ENCODE assay signal across 8 cellular contexts in genomic region chr4:42282081-42282901, GRCh38.
DNase-seq lines count a peak whose midpoint lies in the region; ATAC-seq and TF ChIP-seq lines count a peak whose summit lies in the region.

No MANE protein-coding gene starts in this region.

- H3K27ac Mint-ChIP-seq in activated T-cell treated with anti-CD3 and anti-CD28 coated beads, Interleukin-2, amount 50 U/mL, for 72 hours, result no peak overlapping the region
- no peak overlapping the region for H3K27ac Mint-ChIP-seq in progenitor cell of endocrine pancreas

- ATAC-seq in GM19455 (IDR thresholded peaks at IDR 0.05; ENCODE audit: unreplicated experiment) (peak; percentile 85), HG03432 (IDR thresholded peaks at IDR 0.05; ENCODE audit: unreplicated experiment) (peak; percentile 81)
- peak; percentile 71 to 82 for ATAC-seq in activated T-cell treated with anti-CD3 and anti-CD28 coated beads, Interleukin-2, amount 50 U/mL, for 72 hours (replicated peaks in 1 of 2)

- no peaks in the 10 kb centered on the region for H3K36me3 Mint-ChIP-seq in activated T-cell treated with anti-CD3 and anti-CD28 coated beads, Interleukin-2, amount 50 U/mL, for 72 hours (ENCODE audit: insufficient read depth in 2 of 2)
- no peaks in the 10 kb centered on the region for H3K36me3 Mint-ChIP-seq in progenitor cell of endocrine pancreas (ENCODE audit: insufficient read depth)

- DNase-seq in NCI-H2196 (lab: John Stamatoyannopoulos, UW; ENCODE audit: unreplicated experiment), result peak; percentile 63
- DNase-seq in NCI-H2196 treated with DMSO at 0.1 percent for 48 hours (lab: John Stamatoyannopoulos, UW; ENCODE audit: unreplicated experiment), result no peak
- peak; percentile 68 for DNase-seq in NCI-H345 (lab: John Stamatoyannopoulos, UW)
- peak; percentile 25 to 45 for DNase-seq in activated T-cell treated with anti-CD3 and anti-CD28 coated beads, Interleukin-2, amount 50 U/mL, for 72 hours
- peak; percentile 13 to 87 (median 60) for DNase-seq in head of caudate nucleus
- peak; percentile 31 for DNase-seq in progenitor cell of endocrine pancreas (ENCODE audit: low spot score, unreplicated experiment)

- peaks cover 8% of the 10 kb centered on the region for H3K4me1 Mint-ChIP-seq in activated T-cell treated with anti-CD3 and anti-CD28 coated beads, Interleukin-2, amount 50 U/mL, for 72 hours (ENCODE audit: low read depth)
- peaks cover 3% of the 10 kb centered on the region for H3K4me1 Mint-ChIP-seq in progenitor cell of endocrine pancreas (ENCODE audit: low read depth)

- H3K4me3 Mint-ChIP-seq in activated T-cell treated with anti-CD3 and anti-CD28 coated beads, Interleukin-2, amount 50 U/mL, for 72 hours, result peak overlapping the region in 1 of 2 donors; percentile 10
- H3K4me3 Mint-ChIP-seq in progenitor cell of endocrine pancreas (ENCODE audit: low read depth), result no peak overlapping the region

- peaks cover 19% of the 10 kb centered on the region for H3K27me3 Mint-ChIP-seq in activated T-cell treated with anti-CD3 and anti-CD28 coated beads, Interleukin-2, amount 50 U/mL, for 72 hours (ENCODE audit: low read depth)
- peaks cover 6% of the 10 kb centered on the region for H3K27me3 Mint-ChIP-seq in progenitor cell of endocrine pancreas

- intact Hi-C loops in head of caudate nucleus (cut with DNase I), result no loop called here

- TF ChIP-seq CTCF in progenitor cell of endocrine pancreas (IDR thresholded peaks at IDR 0.05; ENCODE audit: unreplicated experiment), result peak; percentile 78

- H3K9me3 Mint-ChIP-seq in activated T-cell treated with anti-CD3 and anti-CD28 coated beads, Interleukin-2, amount 50 U/mL, for 72 hours, result no peaks in the 10 kb centered on the region
- no peaks in the 10 kb centered on the region for H3K9me3 Mint-ChIP-seq in progenitor cell of endocrine pancreas (ENCODE audit: low read depth)
